21 cellular contexts compared by ENCODE assay signal in genomic region chr22:19359554-19360299, GRCh38.
DNase-seq lines count a peak whose midpoint lies in the region; ATAC-seq, FAIRE-seq and TF ChIP-seq lines count a peak whose summit lies in the region.
"Had no signal": no experiment of that assay in that cellular context is flagged by ENCODE, and none has a peak within 500 bp of the region (broad histone marks: within the 10 kb centered on the region; RNA-seq: fewer than 3 reads in every experiment).

No MANE protein-coding gene starts in this region.

- peak overlapping the region; percentile 71 for H3K4me3 Mint-ChIP-seq in activated B cell treated with CpG ODN at 0.5 μM for 24 hours
- H3K4me3 Mint-ChIP-seq in naive B cell = peak overlapping the region; percentile 62 to 93 (median 88)
- H3K4me3 Mint-ChIP-seq: CD4-positive, CD25-positive, alpha-beta regulatory T cell; GM23338 had no signal

- intact Hi-C loops in activated B cell treated with CpG ODN at 0.5 μM for 24 hours (cut with micrococcal nuclease) (loop anchor here (1.0 to 5.0 kb wide), 8 partner anchors 43 to 263 kb away; partner anchors contain the start of genes C22orf39, CDC45, CLTCL1 and ESS2), thyroid gland (cut with DNase I) (loop anchor here (10.0 kb wide), 1 partner anchor 75 kb away; the partner anchor contains the start of genes HIRA and MRPL40)

- no peak for DNase-seq in activated naive CD4-positive, alpha-beta T cell treated with anti-CD3 and anti-CD28 coated beads, Interleukin-2, amount 50 U/mL, for 72 hours (ENCODE audit: low spot score in 2 of 2)
- no peak for DNase-seq in activated naive CD4-positive, alpha-beta T cell treated with anti-CD3 and anti-CD28 coated beads, Interleukin-2, amount 50 U/mL, for 16 hours
- DNase-seq in activated B cell treated with CpG ODN at 0.5 μM for 24 hours (no peak), naive B cell (peak; percentile 48), thyroid gland (peak; percentile 50 to 52), small intestine (no peak), NCI-H748 (lab: John Stamatoyannopoulos, UW; ENCODE audit: unreplicated experiment) (no peak)
- DNase-seq in effector CD4-positive, alpha-beta T cell = no peak
- DNase-seq: BE2C; CD4-positive, CD25-positive, alpha-beta regulatory T cell; COR-L47; HCEC 1CT; KBM-7; NCI-H1694 treated with DMSO at 0.1 percent for 48 hours; NCI-H510A; NCI-H774 had no signal

- H3K27me3 Mint-ChIP-seq in activated B cell treated with CpG ODN at 0.5 μM for 24 hours (no peaks in the 10 kb centered on the region), naive B cell (no peaks in the 10 kb centered on the region)
- H3K27me3 Mint-ChIP-seq: CD4-positive, CD25-positive, alpha-beta regulatory T cell had no signal

- no peak for ATAC-seq in activated naive CD4-positive, alpha-beta T cell treated with anti-CD3 and anti-CD28 coated beads, Interleukin-2, amount 50 U/mL, for 72 hours
- peak; percentile 59 for ATAC-seq in activated B cell treated with CpG ODN at 0.5 μM for 24 hours (ENCODE audit: low read depth)
- ATAC-seq in naive B cell (ENCODE audit: low read depth in 2 of 2) = peak; percentile 34 to 49
- ATAC-seq: Right ventricle myocardium inferior had no signal

- TF ChIP-seq CTCF in activated B cell treated with CpG ODN at 0.5 μM for 24 hours (IDR thresholded peaks at IDR 0.05) = no peak
- TF ChIP-seq CTCF in thyroid gland (IDR thresholded peaks at IDR 0.05) = no peak

- FAIRE-seq in small intestine (lab: Jason Lieb, UNC) = no peak
- FAIRE-seq: G401.6, RCC 7860 had no signal

- peaks cover 46 to 65% of the 10 kb centered on the region in 2 donors for H3K36me3 ChIP-seq in thyroid gland
- H3K36me3 ChIP-seq in small intestine (ENCODE audit: control insufficient read depth in 2 of 2, insufficient read depth in 2 of 2, low read length in 2 of 2) = peaks cover 8 to 35% of the 10 kb centered on the region in 2 donors

- H3K4me3 ChIP-seq in thyroid gland (replicated peaks in 1 of 3) (no peak overlapping the region), small intestine (ENCODE audit: low read depth in 1 of 2, low read length in 2 of 2) (no peak overlapping the region)
- H3K4me3 ChIP-seq: GM23338 had no signal

- H3K9me3 ChIP-seq in thyroid gland (no peaks in the 10 kb centered on the region), small intestine (ENCODE audit: control insufficient read depth, low read depth) (no peaks in the 10 kb centered on the region)
- H3K9me3 ChIP-seq: BE2C had no signal

- H3K27ac Mint-ChIP-seq in activated naive CD4-positive, alpha-beta T cell treated with anti-CD3 and anti-CD28 coated beads, Interleukin-2, amount 50 U/mL, for 72 hours = peak overlapping the region; percentile 13 to 48
- H3K27ac Mint-ChIP-seq in activated B cell treated with CpG ODN at 0.5 μM for 24 hours (peak overlapping the region; percentile 95), naive B cell (peak overlapping the region; percentile 95 to 100 (median 99))
- H3K27ac Mint-ChIP-seq: GM23338 had no signal

- no peak for TF ChIP-seq POLR2A in thyroid gland (IDR thresholded peaks at IDR 0.05)

- H3K4me1 ChIP-seq in thyroid gland = peaks cover 77 to 82% of the 10 kb centered on the region in 2 donors
- no peaks in the 10 kb centered on the region for H3K4me1 ChIP-seq in small intestine (ENCODE audit: control insufficient read depth in 2 of 2, insufficient read depth in 1 of 2, low read depth in 1 of 2, low read length in 1 of 2)
- H3K4me1 ChIP-seq: BE2C had no signal

- H3K27ac ChIP-seq in thyroid gland = peak overlapping the region; percentile 99
- H3K27ac ChIP-seq in small intestine (ENCODE audit: low read depth in 1 of 2, low read length in 1 of 2) = no peak overlapping the region
- H3K27ac ChIP-seq: 22Rv1 had no signal

- no peaks in the 10 kb centered on the region for H3K9me3 Mint-ChIP-seq in activated naive CD4-positive, alpha-beta T cell treated with anti-CD3 and anti-CD28 coated beads, Interleukin-2, amount 50 U/mL, for 72 hours
- H3K9me3 Mint-ChIP-seq in activated B cell treated with CpG ODN at 0.5 μM for 24 hours (peaks cover 3% of the 10 kb centered on the region), naive B cell (peaks cover 3 to 7% (median 6%) of the 10 kb centered on the region in 7 donors)
- H3K9me3 Mint-ChIP-seq: CD4-positive, CD25-positive, alpha-beta regulatory T cell; GM23338 had no signal

- WGBS in thyroid gland, 2 donors = 59 to 73% methylated on average over 3 to 5 of the region's 6 CpGs
- 93 to 97% (median 97%) methylated on average over 6 of the region's 6 CpGs for WGBS in small intestine, 3 donors

- CTCF ChIA-PET in activated B cell treated with CpG ODN at 0.5 μM for 24 hours (lab: Charles Lee) = interaction anchor here (1.7 kb wide), 1 partner anchor 75 kb away, joined by 3 read pairs; no protein-coding TSS in a partner anchor

- H3K27me3 ChIP-seq in thyroid gland = no peaks in the 10 kb centered on the region
- no peaks in the 10 kb centered on the region for H3K27me3 ChIP-seq in small intestine (ENCODE audit: control insufficient read depth in 2 of 2, insufficient read depth in 2 of 2, low read length in 2 of 2)
- H3K27me3 ChIP-seq: BE2C had no signal

- POLR2A ChIA-PET in activated B cell treated with CpG ODN at 0.5 μM for 24 hours (lab: Charles Lee) = interaction anchor here (0.8 to 6.2 kb wide), 4 partner anchors 68 to 120 kb away, joined by 3 to 66 read pairs (median 22); partner anchors contain the start of genes CDC45, CLTCL1, HIRA and MRPL40

- H3K4me1 Mint-ChIP-seq in activated B cell treated with CpG ODN at 0.5 μM for 24 hours (peaks cover 65% of the 10 kb centered on the region), naive B cell (peaks cover 49 to 74% (median 62%) of the 10 kb centered on the region in 3 donors)
- H3K4me1 Mint-ChIP-seq: CD4-positive, CD25-positive, alpha-beta regulatory T cell; GM23338 had no signal

- H3K36me3 Mint-ChIP-seq in activated naive CD4-positive, alpha-beta T cell treated with anti-CD3 and anti-CD28 coated beads, Interleukin-2, amount 50 U/mL, for 72 hours = peaks cover 9% of the 10 kb centered on the region in 2 donors
- peaks cover 84% of the 10 kb centered on the region for H3K36me3 Mint-ChIP-seq in activated B cell treated with CpG ODN at 0.5 μM for 24 hours (ENCODE audit: low read depth)
- peaks cover 31 to 41% of the 10 kb centered on the region in 2 donors for H3K36me3 Mint-ChIP-seq in naive B cell

Comparison
In these comparisons a context has a peak if more than half of its experiments do, and no peak if none do; other contexts are left out.
1. ATAC-seq: peak in activated B cell treated with CpG ODN at 0.5 μM for 24 hours (single experiment) and naive B cell (2 of 2); none in activated naive CD4-positive, alpha-beta T cell treated with anti-CD3 and anti-CD28 coated beads, Interleukin-2, amount 50 U/mL, for 72 hours (0 of 2).
2. DNase-seq: peak in naive B cell (single experiment) and thyroid gland (2 of 2); none in activated naive CD4-positive, alpha-beta T cell treated with anti-CD3 and anti-CD28 coated beads, Interleukin-2, amount 50 U/mL, for 72 hours (0 of 2), activated naive CD4-positive, alpha-beta T cell treated with anti-CD3 and anti-CD28 coated beads, Interleukin-2, amount 50 U/mL, for 16 hours (single experiment), activated B cell treated with CpG ODN at 0.5 μM for 24 hours (single experiment), small intestine (single experiment), NCI-H748 (single experiment) and effector CD4-positive, alpha-beta T cell (single experiment).
3. H3K27ac Mint-ChIP-seq: peak in every context shown above with its lines; median percentile 99 in naive B cell; 95 in activated B cell treated with CpG ODN at 0.5 μM for 24 hours; 30 in activated naive CD4-positive, alpha-beta T cell treated with anti-CD3 and anti-CD28 coated beads, Interleukin-2, amount 50 U/mL, for 72 hours.
4. H3K27ac ChIP-seq: peak in thyroid gland (3 of 3); none in small intestine (0 of 2).